8 cellular contexts compared by ENCODE assay signal in genomic region chr17:68462381-68463210, GRCh38. TPM values are rescaled to one million over a fixed set of nuclear protein-coding genes. Genes with fewer than 3 reads are reported as not detected.
DNase-seq lines count a peak whose midpoint lies in the region; ATAC-seq and TF ChIP-seq lines count a peak whose summit lies in the region.

No MANE protein-coding gene starts in this region.

- no peaks in the 10 kb centered on the region for H3K36me3 Mint-ChIP-seq in activated CD4-positive, alpha-beta T cell treated with anti-CD3 and anti-CD28 coated beads for 36 hours (ENCODE audit: low read depth)

- H3K27ac Mint-ChIP-seq in activated CD4-positive, alpha-beta T cell treated with anti-CD3 and anti-CD28 coated beads for 36 hours: peak overlapping the region; percentile 84

- POLR2A ChIA-PET in activated CD4-positive, alpha-beta T cell treated with anti-CD3 and anti-CD28 coated beads for 36 hours (lab: Charles Lee): interaction anchor here (0.6 kb wide), 1 partner anchor 416 kb away, joined by 4 read pairs; no protein-coding TSS in a partner anchor

- peaks cover 53% of the 10 kb centered on the region for H3K4me1 Mint-ChIP-seq in activated CD4-positive, alpha-beta T cell treated with anti-CD3 and anti-CD28 coated beads for 36 hours

- H3K36me3 ChIP-seq in right lobe of liver: no peaks in the 10 kb centered on the region

- H3K4me3 ChIP-seq in coronary artery (no peak overlapping the region), right lobe of liver (no peak overlapping the region)

- intact Hi-C loops in activated CD4-positive, alpha-beta T cell treated with anti-CD3 and anti-CD28 coated beads for 36 hours (cut with DNase I, micrococcal nuclease): loop anchor here (1.0 to 10.0 kb wide), 12 partner anchors 26 to 745 kb away; partner anchors contain the start of genes NOL11 (in 2 of the 2), AMZ2 (in 1 of the 2), ARSG (in 1 of the 2) and SLC16A6 (in 1 of the 2)
- intact Hi-C loops in right lobe of liver (cut with DNase I): loop anchor here (10.0 kb wide), 2 partner anchors 198 to 288 kb away; no protein-coding TSS in a partner anchor

- CTCF ChIA-PET in activated CD4-positive, alpha-beta T cell treated with anti-CD3 and anti-CD28 coated beads for 36 hours (lab: Charles Lee): interaction anchor here (0.6 to 3.5 kb wide), 17 partner anchors 12 to 520 kb away, joined by 3 to 26 read pairs (median 4); partner anchors contain the start of gene AMZ2

- no peaks in the 10 kb centered on the region for H3K9me3 Mint-ChIP-seq in activated CD4-positive, alpha-beta T cell treated with anti-CD3 and anti-CD28 coated beads for 36 hours (ENCODE audit: low read depth)

- peak; percentile 49 for TF ChIP-seq CTCF in coronary artery (IDR thresholded peaks at IDR 0.05)
- TF ChIP-seq CTCF in right lobe of liver (IDR thresholded peaks at IDR 0.05): peak; percentile 72 to 79 (median 74)

- H3K4me3 Mint-ChIP-seq in activated CD4-positive, alpha-beta T cell treated with anti-CD3 and anti-CD28 coated beads for 36 hours: peak overlapping the region; percentile 3

- WGBS in right lobe of liver (ENCODE audit: insufficient coverage, low coverage, low lambda C conversion rate, missing lambda C conversion rate): 35% methylated on average over 14 of the region's 15 CpGs

- DNase-seq in AG20443 (ENCODE audit: low spot score) (peak; percentile 69), NCI-H460 (ENCODE audit: extremely low read depth, low read depth) (peak; percentile 89), coronary artery (ENCODE audit: low spot score) (no peak), right lobe of liver (peak in 2 of 3 donors; percentile 32 to 76)
- peak; percentile 83 for DNase-seq in activated CD4-positive, alpha-beta T cell treated with anti-CD3 and anti-CD28 coated beads for 36 hours
- DNase-seq in stimulated activated CD8-positive, alpha-beta memory T cell treated with anti-CD3 and anti-CD28 coated beads, Interleukin-15, amount 100 ng/mL, for 1 hour (ENCODE audit: low read depth): peak; percentile 45

- no peak overlapping the region for H3K27ac ChIP-seq in coronary artery
- H3K27ac ChIP-seq in right lobe of liver: no peak overlapping the region

- TF ChIP-seq POLR2A in right lobe of liver (IDR thresholded peaks at IDR 0.05): no peak

- no peaks in the 10 kb centered on the region for H3K27me3 Mint-ChIP-seq in activated CD4-positive, alpha-beta T cell treated with anti-CD3 and anti-CD28 coated beads for 36 hours

- peak; percentile 50 for ATAC-seq in GM18907 (IDR thresholded peaks at IDR 0.05; ENCODE audit: unreplicated experiment)
- ATAC-seq in HG03280 (IDR thresholded peaks at IDR 0.05; ENCODE audit: unreplicated experiment): peak; percentile 41
- ATAC-seq in activated CD4-positive, alpha-beta T cell treated with anti-CD3 and anti-CD28 coated beads for 36 hours: peak; percentile 72
- peak; percentile 85 to 90 (median 86) for ATAC-seq in right lobe of liver

- H3K4me1 ChIP-seq in right lobe of liver: peaks cover 0 to 21% (median 2%) of the 10 kb centered on the region in 4 donors

- H3K27me3 ChIP-seq in right lobe of liver: no peaks in the 10 kb centered on the region

- no peaks in the 10 kb centered on the region for H3K9me3 ChIP-seq in right lobe of liver

RNA-seq across cellular contexts. Expression of gene WIPI1, which starts 5.3 kb away (rescaled TPM):
- 13.8 and 18.7 TPM in 2 replicates for total RNA-seq in NCI-H460 (2014; rRNA removed; shearing (Covaris generic))
- 13.9 and 16.3 TPM in 2 replicates for polyA plus RNA-seq in NCI-H460 (2014; cell fraction: nucleus; rRNA removed)
- total RNA-seq in activated CD4-positive, alpha-beta T cell treated with anti-CD3 and anti-CD28 coated beads for 36 hours: 10 to 100 TPM; 14.0 to 17.6 TPM
- 10 to 100 TPM; 18.0 to 23.8 (median 19.9) TPM for total RNA-seq in right lobe of liver

RNA-seq across cellular contexts. Expression of gene PRKAR1A, which starts 49.6 kb away (rescaled TPM):
- 397 and 413 TPM in 2 replicates for total RNA-seq in NCI-H460 (2014; rRNA removed; shearing (Covaris generic))
- polyA plus RNA-seq in NCI-H460 (2014; cell fraction: nucleus; rRNA removed): 273 and 471 TPM in 2 replicates
- total RNA-seq in activated CD4-positive, alpha-beta T cell treated with anti-CD3 and anti-CD28 coated beads for 36 hours: 100 to 1,000 TPM; 165 to 167 TPM
- total RNA-seq in right lobe of liver: 100 to 1,000 TPM; 109 to 172 (median 136) TPM
